Comparison of ENCODE assay signal across 8 cellular contexts in genomic region chr1:65003316-65003664, GRCh38. TPM values are rescaled to one million over a fixed set of nuclear protein-coding genes. Genes with fewer than 3 reads are reported as not detected.
DNase-seq lines count a peak whose midpoint lies in the region; ATAC-seq and TF ChIP-seq lines count a peak whose summit lies in the region.

No MANE protein-coding gene starts in this region.

- no peaks in the 10 kb centered on the region for H3F3A ChIP-seq in Loucy (ENCODE audit: low read depth)

- H3K4me3 Mint-ChIP-seq in naive B cell = peak overlapping the region; percentile 71 to 92 (median 88)

- H3K79me2 ChIP-seq in Loucy (ENCODE audit: insufficient read depth, low read length) = no peaks in the 10 kb centered on the region

- H3K9me2 ChIP-seq in Loucy (replicated peaks; ENCODE audit: low read depth, low read length) = no peaks in the 10 kb centered on the region

- H4K20me1 ChIP-seq in Loucy (ENCODE audit: insufficient read depth, low read length, poor library complexity, severe bottlenecking) = no peaks in the 10 kb centered on the region

- H3K4me2 ChIP-seq in Loucy (ENCODE audit: low read depth, low read length, poor library complexity, severe bottlenecking) = peak overlapping the region; percentile 34

- H3K27ac Mint-ChIP-seq in naive B cell = peak overlapping the region in 3 of 6 donors; percentile 22 to 81 (median 57)

- H3K4me3 ChIP-seq in AG09309 (ENCODE audit: control insufficient read depth, low read depth, low read length) = peak overlapping the region; percentile 49
- no peak overlapping the region for H3K4me3 ChIP-seq in Loucy (ENCODE audit: low read length, poor library complexity, severe bottlenecking)
- H3K4me3 ChIP-seq in dorsolateral prefrontal cortex = peak overlapping the region; percentile 54 to 81 (median 67)

- no peak overlapping the region for H3K9ac ChIP-seq in Loucy (ENCODE audit: low read depth, low read length, poor library complexity, severe bottlenecking)

- H3K27ac ChIP-seq in dorsolateral prefrontal cortex = peak overlapping the region in 53 of 59 donors; percentile 3 to 96 (median 87)

- intact Hi-C loops in dorsolateral prefrontal cortex (cut with DNase I) = loop anchor here (2.0 to 5.0 kb wide), 3 partner anchors 36 to 64 kb away; partner anchors contain the start of gene JAK1 (in 1 of the 2)

- H3K4me1 Mint-ChIP-seq in naive B cell = peaks cover 21 to 31% (median 31%) of the 10 kb centered on the region in 3 donors

- no peaks in the 10 kb centered on the region for H3K27me3 ChIP-seq in Loucy (ENCODE audit: insufficient read depth, low read length, poor library complexity, severe bottlenecking)
- no peaks in the 10 kb centered on the region for H3K27me3 ChIP-seq in dorsolateral prefrontal cortex

- peaks cover 0 to 5% (median 0%) of the 10 kb centered on the region in 3 donors for H3K27me3 Mint-ChIP-seq in naive B cell

- ATAC-seq in naive B cell (ENCODE audit: low read depth in 2 of 2) (no peak), HG02885 (IDR thresholded peaks at IDR 0.05; ENCODE audit: poor library complexity, unreplicated experiment) (no peak), GM18870 (IDR thresholded peaks at IDR 0.05; ENCODE audit: unreplicated experiment) (no peak)

- H3K4me1 ChIP-seq in Loucy (ENCODE audit: insufficient read depth, low read length, poor library complexity, severe bottlenecking) = peaks cover 5% of the 10 kb centered on the region

- DNase-seq in AG09309 (ENCODE audit: low read depth) = no peak
- DNase-seq in dorsolateral prefrontal cortex = no peak
- no peak for DNase-seq in naive B cell
- DNase-seq in NCI-H510A treated with DMSO at 0.1 percent for 48 hours (lab: John Stamatoyannopoulos, UW) = no peak
- no peak for DNase-seq in NK-92 (lab: John Stamatoyannopoulos, UW; ENCODE audit: unreplicated experiment)

- H3K36me3 Mint-ChIP-seq in naive B cell = peaks cover 0 to 11% of the 10 kb centered on the region in 2 donors

- TF ChIP-seq CTCF in AG09309 (IDR thresholded peaks at IDR 0.05; ENCODE audit: control insufficient read depth, insufficient read depth, low read depth, low read length, missing control alignments) = no peak
- no peak for TF ChIP-seq CTCF in Loucy (conservative IDR thresholded peaks at IDR 0.05; ENCODE audit: low read length)
- TF ChIP-seq CTCF in dorsolateral prefrontal cortex (IDR thresholded peaks at IDR 0.05 in 54 of 56, conservative IDR thresholded peaks at IDR 0.05 in 2 of 56; ENCODE audit: low read depth in 1 of 56, partially characterized antibody in 56 of 56) = no peak

- H3K9me3 Mint-ChIP-seq in naive B cell = peaks cover 0 to 10% (median 6%) of the 10 kb centered on the region in 7 donors

- peaks cover 2% of the 10 kb centered on the region; the same call in 1 of the 2 replicates for H3K9me3 ChIP-seq in Loucy (ENCODE audit: insufficient read depth, low read depth, low read length)

- H2AFZ ChIP-seq in Loucy (ENCODE audit: low read length) = no peak overlapping the region

- no peaks in the 10 kb centered on the region for H3K36me3 ChIP-seq in Loucy (ENCODE audit: insufficient read depth, low read length)

RNA-seq across cellular contexts. Expression of gene JAK1, which starts 36.9 kb away (rescaled TPM):
- total RNA-seq in dorsolateral prefrontal cortex = 100 to 1,000 TPM in 5 of 120 experiments, 10 to 100 TPM in 115; 57.7 to 112 (median 83.0) TPM
- 100 to 1,000 TPM; 182 to 259 (median 194) TPM for polyA plus RNA-seq in naive B cell (ENCODE audit: low read depth in 6 of 6)
